23 cellular contexts compared by ENCODE assay signal in genomic region chr6:116737004-116737403, GRCh38. TPM values are rescaled to one million over a fixed set of nuclear protein-coding genes. Genes with fewer than 3 reads are reported as not detected.
DNase-seq lines count a peak whose midpoint lies in the region; ATAC-seq, FAIRE-seq and TF ChIP-seq lines count a peak whose summit lies in the region.
"Had no signal": no experiment of that assay in that cellular context is flagged by ENCODE, and none has a peak within 500 bp of the region (broad histone marks: within the 10 kb centered on the region; RNA-seq: fewer than 3 reads in every experiment).

No MANE protein-coding gene starts in this region.

- DNase-seq in HepG2 (ENCODE audit: low spot score) (no peak), right lobe of liver (no peak), K562 (ENCODE audit: extremely low read depth in 1 of 4, low spot score in 3 of 4) (no peak), fibroblast of peridontal ligament (ENCODE audit: extremely low read depth) (peak; percentile 4), middle frontal gyrus (ENCODE audit: extremely low spot score, low spot score) (no peak), DMS53 (lab: John Stamatoyannopoulos, UW) (no peak)
- DNase-seq: 8988T; ACHN; BE2C; C1 segment of cervical spinal cord; CD4-positive, alpha-beta memory T cell; CD4-positive, CD25-positive, alpha-beta regulatory T cell; CD8-positive, alpha-beta memory T cell; COR-L47; DMS 273 treated with DMSO at 0.1 percent for 48 hours; DMS153; DMS79 treated with DMSO at 0.1 percent for 48 hours; GF-D8 had no signal

- H3K4me1 ChIP-seq in HepG2 (ENCODE audit: insufficient read depth, low read length) (no peaks in the 10 kb centered on the region), right lobe of liver (no peaks in the 10 kb centered on the region), K562 (replicated peaks in 1 of 2; ENCODE audit: control insufficient read depth in 2 of 2, insufficient read depth in 2 of 2, low read length in 2 of 2) (no peaks in the 10 kb centered on the region)
- H3K4me1 ChIP-seq: BE2C had no signal

- H3K4me2 ChIP-seq in HepG2 (ENCODE audit: low read depth, low read length) (no peak overlapping the region), K562 (ENCODE audit: insufficient read depth, low read length) (no peak overlapping the region)
- H3K4me2 ChIP-seq: BLaER1 had no signal

- H3K9me3 ChIP-seq in HepG2 (ENCODE audit: low read length) (no peaks in the 10 kb centered on the region), right lobe of liver (no peaks in the 10 kb centered on the region), K562 (replicated peaks; ENCODE audit: control insufficient read depth, insufficient read depth, low read depth, low read length) (no peaks in the 10 kb centered on the region)

- intact Hi-C loops in HepG2 (cut with micrococcal nuclease; ENCODE audit: unreplicated experiment): no loop called here
- intact Hi-C loops in right lobe of liver (cut with DNase I): no loop called here
- intact Hi-C loops in K562 (cut with micrococcal nuclease): no loop called here

- H4K20me1 ChIP-seq in HepG2 (ENCODE audit: insufficient read depth, low read length) (no peaks in the 10 kb centered on the region), K562 (replicated peaks; ENCODE audit: control insufficient read depth, insufficient read depth, low read length) (no peaks in the 10 kb centered on the region)
- H4K20me1 ChIP-seq: BLaER1 had no signal

- 84% methylated on average over 3 of the region's 3 CpGs for WGBS in HepG2 (ENCODE audit: low lambda C conversion rate)
- WGBS in right lobe of liver (ENCODE audit: insufficient coverage, low coverage, low lambda C conversion rate, missing lambda C conversion rate): 94% methylated on average over 3 of the region's 3 CpGs
- 46% methylated on average over 3 of the region's 3 CpGs for WGBS in K562 (ENCODE audit: insufficient coverage, low coverage, missing lambda C conversion rate)

- TF ChIP-seq EP300 in HepG2 (IDR thresholded peaks at IDR 0.05; ENCODE audit: low read depth in 2 of 2, low read length in 2 of 2) (no peak), HepG2 (CRISPR knock-in tag; IDR thresholded peaks at IDR 0.05; ENCODE audit: borderline replicate concordance) (no peak), K562 (IDR thresholded peaks at IDR 0.05; ENCODE audit: low read length) (no peak)

- H3K27ac ChIP-seq in HepG2 (ENCODE audit: extremely low read length, insufficient read depth, low read length) (no peak overlapping the region), right lobe of liver (no peak overlapping the region), K562 (ENCODE audit: extremely low read depth, low read depth, low read length) (no peak overlapping the region)
- H3K27ac ChIP-seq: BLaER1 had no signal

- in situ Hi-C loops in HepG2 (cut with HindIII; ENCODE audit: extremely low pct_ligation_motif_present, low pct_unique_long_range_greater_than_20kb): no loop called here
- in situ Hi-C loops in K562 (cut with MboI): no loop called here

- TF ChIP-seq RAD21 in HepG2 (CRISPR knock-in tag; IDR thresholded peaks at IDR 0.05) (no peak), K562 (CRISPR knock-in tag; conservative IDR thresholded peaks at IDR 0.05 in 1 of 2, IDR thresholded peaks at IDR 0.05 in 1 of 2) (no peak)

- POLR2A ChIA-PET in HepG2 (lab: Yijun Ruan, JAX) (no interaction called here), K562 (lab: Yijun Ruan, JAX) (no interaction called here)

- H3K9me1 ChIP-seq in K562 (ENCODE audit: control insufficient read depth, insufficient read depth, low read length): no peaks in the 10 kb centered on the region

- H3K27me3 ChIP-seq in HepG2 (ENCODE audit: control insufficient read depth in 1 of 2, insufficient read depth in 2 of 2, low read length in 2 of 2): no peaks in the 10 kb centered on the region
- H3K27me3 ChIP-seq in right lobe of liver: no peaks in the 10 kb centered on the region
- no peaks in the 10 kb centered on the region for H3K27me3 ChIP-seq in K562 (ENCODE audit: control insufficient read depth in 2 of 2, insufficient read depth in 2 of 2, low read length in 2 of 2)
- H3K27me3 ChIP-seq: BE2C, BLaER1 had no signal

- H3K9ac ChIP-seq in HepG2 (ENCODE audit: insufficient read depth, low read depth, low read length): no peak overlapping the region
- H3K9ac ChIP-seq in K562 (ENCODE audit: insufficient read depth in 1 of 2, low read depth in 2 of 2, low read length in 2 of 2): no peak overlapping the region
- H3K9ac ChIP-seq: BLaER1 had no signal

- no peak for TF ChIP-seq CTCF in HepG2 (CRISPR knock-in tag; IDR thresholded peaks at IDR 0.05)
- TF ChIP-seq CTCF in right lobe of liver (IDR thresholded peaks at IDR 0.05): no peak
- TF ChIP-seq CTCF in K562 (IDR thresholded peaks at IDR 0.05 in 2 of 3, conservative IDR thresholded peaks at IDR 0.05 in 1 of 3; ENCODE audit: insufficient read depth in 2 of 3, low read depth in 1 of 3, low read length in 3 of 3): no peak

- no peak for ATAC-seq in HepG2
- no peak for ATAC-seq in right lobe of liver
- ATAC-seq in K562: no peak

- no peak for TF ChIP-seq POLR2A in HepG2 (IDR thresholded peaks at IDR 0.05; ENCODE audit: insufficient read depth in 1 of 2, low read depth in 2 of 2, low read length in 2 of 2)
- no peak for TF ChIP-seq POLR2A in right lobe of liver (IDR thresholded peaks at IDR 0.05)
- TF ChIP-seq POLR2A in K562 (conservative IDR thresholded peaks at IDR 0.05): no peak

- CTCF ChIA-PET in HepG2 (lab: Yijun Ruan, JAX; ENCODE audit: low intra/inter-chr PET ratio, low total read pairs) (no interaction called here), K562 (lab: Yijun Ruan, JAX; ENCODE audit: low intra/inter-chr PET ratio) (no interaction called here)

- H3K36me3 ChIP-seq in HepG2 (replicated peaks in 1 of 2; ENCODE audit: control insufficient read depth in 1 of 2, insufficient read depth in 2 of 2, low read length in 2 of 2) (peaks cover 0 to 3% of the 10 kb centered on the region in 2 experiments; a peak in 4 of 5 replicates), right lobe of liver (peaks cover 0 to 4% (median 0%) of the 10 kb centered on the region in 4 donors), K562 (ENCODE audit: control insufficient read depth, insufficient read depth, low read length) (peaks cover 2% of the 10 kb centered on the region; the same call in 1 of the 3 replicates)
- H3K36me3 ChIP-seq: BE2C had no signal

- H3K79me2 ChIP-seq in HepG2 (ENCODE audit: insufficient read depth, low read length) (no peaks in the 10 kb centered on the region), K562 (ENCODE audit: control insufficient read depth, insufficient read depth, low read length) (no peaks in the 10 kb centered on the region)

- FAIRE-seq in HepG2 (lab: Jason Lieb, UNC) (no peak), K562 (lab: Jason Lieb, UNC) (no peak)
- FAIRE-seq: A204.1, G401.6, GM12891 had no signal

- H2AFZ ChIP-seq in HepG2 (ENCODE audit: low read length): no peak overlapping the region
- H2AFZ ChIP-seq in K562 (ENCODE audit: low read depth, low read length): no peak overlapping the region

- no peak overlapping the region for H3K4me3 ChIP-seq in HepG2 (replicated peaks in 1 of 3; ENCODE audit: insufficient read depth in 1 of 3, low read depth in 2 of 3, low read length in 3 of 3)
- no peak overlapping the region for H3K4me3 ChIP-seq in right lobe of liver
- H3K4me3 ChIP-seq in K562: no peak overlapping the region
- H3K4me3 ChIP-seq: BLaER1 had no signal

- BruUV-seq in HepG2 (replicated peaks; lab: Mats Ljungman, UMichigan): no TSS peak
- BruUV-seq in K562 (replicated peaks; lab: Mats Ljungman, UMichigan): no TSS peak

RNA-seq across cellular contexts. Expression of gene FAM162B, which starts 28.5 kb away (rescaled TPM):
- total RNA-seq in HepG2 (2016; rRNA removed; fragmentation: Illumina TruSeq; extraction: Trizol): not detected in 2 replicates
- not detected in 2 replicates for total RNA-seq in HepG2 (2016; cell fraction: cytosol; rRNA removed; fragmentation: Illumina TruSeq; extraction: Trizol; ENCODE audit: low read depth)
- not detected in 2 replicates for total RNA-seq in HepG2 (2016; cell fraction: insoluble cytoplasmic fraction; rRNA removed; fragmentation: Illumina TruSeq; extraction: Trizol)
- not detected in 2 replicates for total RNA-seq in HepG2 (2016; cell fraction: membrane; rRNA removed; fragmentation: Illumina TruSeq; extraction: Trizol)
- total RNA-seq in HepG2 (2016; cell fraction: nucleus; rRNA removed; fragmentation: Illumina TruSeq; extraction: Trizol): not detected in 2 replicates
- polyA plus RNA-seq in HepG2 (2011; rRNA removed): 0.17 TPM in 1 of 2 replicates, not detected in the other
- polyA plus RNA-seq in HepG2 (2011; cell fraction: cytosol; rRNA removed): 0.07 TPM in 1 of 2 replicates, not detected in the other
- not detected in 2 replicates for polyA plus RNA-seq in HepG2 (2011; cell fraction: nucleus; rRNA removed)
- polyA plus RNA-seq in HepG2 (2012): 0.19 TPM in 1 of 2 replicates, not detected in the other
- polyA plus RNA-seq in HepG2 (2016; cell fraction: cytosol; fragmentation: Illumina TruSeq; extraction: Trizol; ENCODE audit: low read depth): not detected in 2 replicates
- not detected in 2 replicates for polyA plus RNA-seq in HepG2 (2016; cell fraction: insoluble cytoplasmic fraction; fragmentation: Illumina TruSeq; extraction: Trizol; ENCODE audit: low read depth)
- not detected in 2 replicates for polyA plus RNA-seq in HepG2 (2016; cell fraction: membrane; fragmentation: Illumina TruSeq; extraction: Trizol; ENCODE audit: low read depth)
- not detected in 2 replicates for polyA plus RNA-seq in HepG2 (2016; cell fraction: nucleus; fragmentation: Illumina TruSeq; extraction: Trizol; ENCODE audit: insufficient read depth, low read depth)
- polyA minus RNA-seq in HepG2 (2011; rRNA and poly(A)+ RNA removed; ENCODE audit: low replicate concordance): 0.14 TPM in 1 of 2 replicates, not detected in the other
- polyA minus RNA-seq in HepG2 (2011; cell fraction: cytosol; rRNA and poly(A)+ RNA removed): not detected in 2 replicates
- polyA minus RNA-seq in HepG2 (2011; cell fraction: nucleus; rRNA and poly(A)+ RNA removed): not detected in 2 replicates
- total RNA-seq in right lobe of liver: under 1 TPM in 4 of 6 experiments, not detected in 2; 0.33 to 0.81 (median 0.42) TPM
- not detected in 2 replicates for total RNA-seq in K562 (2011; cell fraction: chromatin; rRNA removed; ENCODE audit: low replicate concordance)
- not detected in 2 replicates for total RNA-seq in K562 (2011; cell fraction: nucleolus; rRNA removed)
- not detected in 2 replicates for total RNA-seq in K562 (2011; cell fraction: nucleoplasm; rRNA removed)
- total RNA-seq in K562 (2014; rRNA removed): not detected in 2 replicates
- total RNA-seq in K562 (2014; rRNA removed; fragmentation: Illumina TruSeq; extraction: Trizol): not detected in 2 replicates
- not detected in 2 replicates for total RNA-seq in K562 (2015; rRNA removed; fragmentation: Illumina TruSeq; extraction: Trizol)
- total RNA-seq in K562 (2021): not detected in 2 replicates
- polyA plus RNA-seq in K562 (2011; rRNA removed): not detected in 2 replicates
- polyA plus RNA-seq in K562 (2011; cell fraction: cytosol; rRNA removed): not detected in 2 replicates
- not detected in 2 replicates for polyA plus RNA-seq in K562 (2011; cell fraction: nucleus; rRNA removed)
- not detected in 2 replicates for polyA plus RNA-seq in K562 (2012)
- polyA plus RNA-seq in K562 (2014; fragmentation: Illumina TruSeq; extraction: Trizol): not detected in 2 replicates
- polyA plus RNA-seq in K562 (2014; fragmentation: Nextera tagmentation; extraction: Ambion mirVana): not detected
- polyA plus RNA-seq in K562 (2014; rRNA removed): not detected in 2 replicates
- polyA minus RNA-seq in K562 (2011; rRNA and poly(A)+ RNA removed): not detected in 2 replicates
- not detected in 2 replicates for polyA minus RNA-seq in K562 (2011; cell fraction: cytosol; rRNA and poly(A)+ RNA removed)
- not detected in 2 replicates for polyA minus RNA-seq in K562 (2011; cell fraction: nucleus; rRNA and poly(A)+ RNA removed)
- total RNA-seq: CD4-positive, alpha-beta memory T cell; CD4-positive, CD25-positive, alpha-beta regulatory T cell; CD8-positive, alpha-beta memory T cell had no signal
- polyA plus RNA-seq: CD14-positive monocyte; CD4-positive, alpha-beta memory T cell; CD4-positive, CD25-positive, alpha-beta regulatory T cell; CD8-positive, alpha-beta memory T cell had no signal

RNA-seq across cellular contexts. Expression of gene KPNA5, which starts 56.0 kb away (rescaled TPM):
- total RNA-seq in HepG2 (2016; rRNA removed; fragmentation: Illumina TruSeq; extraction: Trizol) (13.0 and 13.1 TPM in 2 replicates), right lobe of liver (1 to 10 TPM in 5 of 6 experiments, under 1 TPM in 1; 0.98 to 2.5 (median 2.0) TPM), K562 (2014; rRNA removed) (5.4 and 6.3 TPM in 2 replicates), K562 (2014; rRNA removed; fragmentation: Illumina TruSeq; extraction: Trizol) (9.3 and 9.5 TPM in 2 replicates), K562 (2015; rRNA removed; fragmentation: Illumina TruSeq; extraction: Trizol) (9.0 and 10.3 TPM in 2 replicates), K562 (2021) (6.5 and 7.5 TPM in 2 replicates)
- total RNA-seq in HepG2 (2016; cell fraction: cytosol; rRNA removed; fragmentation: Illumina TruSeq; extraction: Trizol; ENCODE audit: low read depth): 23.4 and 26.1 TPM in 2 replicates
- 12.5 and 14.7 TPM in 2 replicates for total RNA-seq in HepG2 (2016; cell fraction: insoluble cytoplasmic fraction; rRNA removed; fragmentation: Illumina TruSeq; extraction: Trizol)
- 9.6 and 11.5 TPM in 2 replicates for total RNA-seq in HepG2 (2016; cell fraction: membrane; rRNA removed; fragmentation: Illumina TruSeq; extraction: Trizol)
- 20.3 and 22.2 TPM in 2 replicates for total RNA-seq in HepG2 (2016; cell fraction: nucleus; rRNA removed; fragmentation: Illumina TruSeq; extraction: Trizol)
- polyA plus RNA-seq in HepG2 (2011; rRNA removed) (4.8 and 5.3 TPM in 2 replicates), K562 (2011; rRNA removed) (5.2 and 7.0 TPM in 2 replicates), K562 (2014; fragmentation: Illumina TruSeq; extraction: Trizol) (6.5 and 6.9 TPM in 2 replicates), K562 (2014; fragmentation: Nextera tagmentation; extraction: Ambion mirVana) (1 to 10 TPM; 3.2 to 3.3 TPM), K562 (2014; rRNA removed) (3.7 and 4.5 TPM in 2 replicates)
- 1.6 and 2.5 TPM in 2 replicates for polyA plus RNA-seq in HepG2 (2011; cell fraction: cytosol; rRNA removed)
- 6.4 and 8.1 TPM in 2 replicates for polyA plus RNA-seq in HepG2 (2011; cell fraction: nucleus; rRNA removed)
- 6.1 and 6.8 TPM in 2 replicates for polyA plus RNA-seq in HepG2 (2012)
- 0.44 and 0.66 TPM in 2 replicates for polyA plus RNA-seq in HepG2 (2016; cell fraction: cytosol; fragmentation: Illumina TruSeq; extraction: Trizol; ENCODE audit: low read depth)
- polyA plus RNA-seq in HepG2 (2016; cell fraction: insoluble cytoplasmic fraction; fragmentation: Illumina TruSeq; extraction: Trizol; ENCODE audit: low read depth): 7.1 and 7.8 TPM in 2 replicates
- polyA plus RNA-seq in HepG2 (2016; cell fraction: membrane; fragmentation: Illumina TruSeq; extraction: Trizol; ENCODE audit: low read depth): 0.83 and 1.1 TPM in 2 replicates
- polyA plus RNA-seq in HepG2 (2016; cell fraction: nucleus; fragmentation: Illumina TruSeq; extraction: Trizol; ENCODE audit: insufficient read depth, low read depth): 13.4 and 14.0 TPM in 2 replicates
- 1.8 and 3.2 TPM in 2 replicates for polyA minus RNA-seq in HepG2 (2011; rRNA and poly(A)+ RNA removed; ENCODE audit: low replicate concordance)
- 9.8 and 10.6 TPM in 2 replicates for polyA minus RNA-seq in HepG2 (2011; cell fraction: cytosol; rRNA and poly(A)+ RNA removed)
- polyA minus RNA-seq in HepG2 (2011; cell fraction: nucleus; rRNA and poly(A)+ RNA removed): 24.2 and 27.0 TPM in 2 replicates
- total RNA-seq in K562 (2011; cell fraction: chromatin; rRNA removed; ENCODE audit: low replicate concordance): 4.2 and 13.2 TPM in 2 replicates
- total RNA-seq in K562 (2011; cell fraction: nucleolus; rRNA removed): 1.2 and 1.3 TPM in 2 replicates
- total RNA-seq in K562 (2011; cell fraction: nucleoplasm; rRNA removed): 2.1 and 3.7 TPM in 2 replicates
- polyA plus RNA-seq in K562 (2011; cell fraction: cytosol; rRNA removed): 0.76 and 2.3 TPM in 2 replicates
- 3.3 and 4.0 TPM in 2 replicates for polyA plus RNA-seq in K562 (2011; cell fraction: nucleus; rRNA removed)
- polyA plus RNA-seq in K562 (2012): 2.9 and 3.0 TPM in 2 replicates
- 10.0 and 13.8 TPM in 2 replicates for polyA minus RNA-seq in K562 (2011; rRNA and poly(A)+ RNA removed)
- polyA minus RNA-seq in K562 (2011; cell fraction: cytosol; rRNA and poly(A)+ RNA removed): 3.7 and 5.6 TPM in 2 replicates
- 2.7 and 3.4 TPM in 2 replicates for polyA minus RNA-seq in K562 (2011; cell fraction: nucleus; rRNA and poly(A)+ RNA removed)

Comparison
In these comparisons a context has a peak if more than half of its experiments do, and no peak if none do; other contexts are left out.
1. Of the 241 proteins assayed by ChIP-seq in both HepG2 and K562: peak only in HepG2: MAFK; only in K562: none; in both: MAFF; in neither: 239.